Comparison of ENCODE assay signal across 8 cellular contexts in the genomic region with DNA sequence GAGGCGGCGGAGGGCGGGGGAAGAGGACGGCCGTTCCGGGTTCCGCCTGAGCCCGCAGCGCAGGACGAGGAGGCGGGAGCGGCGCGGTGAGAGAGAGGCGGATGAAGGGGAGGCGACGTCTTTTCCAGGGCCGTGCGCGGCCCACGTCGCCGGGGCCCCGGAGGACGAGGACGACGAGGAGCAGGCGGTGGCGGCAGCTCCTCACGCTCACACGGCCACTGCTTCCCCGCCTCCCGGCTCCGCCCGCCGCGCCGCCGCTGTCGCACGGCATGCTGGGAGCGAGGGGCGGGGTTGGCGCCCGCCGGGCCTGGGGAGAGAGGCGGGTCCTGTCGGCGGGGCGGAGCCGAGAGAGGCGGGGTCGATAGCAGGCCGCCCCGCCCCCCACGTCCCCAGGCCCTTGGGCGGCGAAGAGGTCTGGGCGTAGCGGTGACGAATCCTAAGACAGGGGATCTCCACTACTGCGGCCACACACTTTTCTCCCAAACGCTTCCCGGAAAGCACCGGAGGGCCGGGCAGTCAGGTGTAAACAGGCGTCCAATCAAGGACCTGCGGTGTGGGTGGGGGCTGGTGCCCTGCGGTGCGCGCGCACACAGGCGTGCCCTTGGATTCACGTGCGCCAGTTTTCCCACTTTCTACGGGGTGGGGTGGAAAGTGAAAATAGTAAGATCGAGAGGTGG. TPM values are rescaled to one million over a fixed set of nuclear protein-coding genes. Genes with fewer than 3 reads are reported as not detected.
A peak's percentile ranks its signal among the peaks of the same experiment; 100 is the strongest.
DNase-seq lines count a peak whose midpoint lies in the region; ATAC-seq and TF ChIP-seq lines count a peak whose summit lies in the region.
"Not testable (repeated sequence)": the region's sequence is repeated elsewhere in the genome, so short reads cannot be mapped to it uniquely, and the experiment has no call there.

Gene SMG1, minus strand, starts transcription at position 220 of the 677 bp plus-strand sequence. CDS start 367 bp downstream, outside the sequence.

- H3K36me3 ChIP-seq in IMR-90 (ENCODE audit: control insufficient read depth, insufficient read depth, low read length), result not testable (repeated sequence)
- peaks cover 16% of the 10 kb centered on the region for H3K36me3 ChIP-seq in OCI-LY7 (ENCODE audit: insufficient read depth, low read length)

- peak within 1 kb of the TSS; percentile 88 for H4K91ac ChIP-seq in IMR-90 (ENCODE audit: insufficient read depth, low read depth, low read length)

- WGBS in IMR-90 (ENCODE audit: extremely low coverage in 2 of 2, insufficient read length in 1 of 2), 2 experiments, result 0% methylated on average over 24 of the region's 77 CpGs; no CpG with 5 or more reads in 1 of the 2 experiments

- ATAC-seq in GM21529 (IDR thresholded peaks at IDR 0.05; ENCODE audit: unreplicated experiment) (peak; percentile 83), IMR-90 (ENCODE audit: low read depth) (peak; percentile 95)

- DNase-seq in DMS114 treated with DMSO at 0.1 percent for 48 hours (lab: John Stamatoyannopoulos, UW; ENCODE audit: unreplicated experiment), result peak; percentile 82
- DNase-seq in IMR-90, result peak; percentile 93
- DNase-seq in OCI-LY7 (ENCODE audit: low spot score), result peak; percentile 91
- DNase-seq in activated T-cell treated with anti-CD3 and anti-CD28 coated beads for 24 hours (ENCODE audit: low read depth), result peak; percentile 92
- DNase-seq in epidermal melanocyte (ENCODE audit: insufficient read length, low spot score), result peak; percentile 70
- peak; percentile 64 for DNase-seq in middle frontal gyrus (ENCODE audit: extremely low spot score, low spot score)
- peak; percentile 85 to 87 for DNase-seq in stimulated activated CD8-positive, alpha-beta memory T cell treated with anti-CD3 and anti-CD28 coated beads, Interleukin-2, amount 100 ng/mL, for 1 hour (ENCODE audit: low read depth in 2 of 2)

- H3K27me3 ChIP-seq in IMR-90 (ENCODE audit: control insufficient read depth, insufficient read depth, low read length), result not testable (repeated sequence)

- H3K79me2 ChIP-seq in OCI-LY7 (ENCODE audit: insufficient read depth, low read depth, low read length), result peaks cover 43% of the 10 kb centered on the region

- peak within 1 kb of the TSS; percentile 39 for H2AK5ac ChIP-seq in IMR-90 (ENCODE audit: low read depth, low read length)

- TF ChIP-seq CTCF in IMR-90 (conservative IDR thresholded peaks at IDR 0.05; ENCODE audit: low read depth, low read length); OCI-LY7 (conservative IDR thresholded peaks at IDR 0.05; ENCODE audit: low read length): not testable (repeated sequence)

- peak within 1 kb of the TSS; percentile 96 to 99 for H4K8ac ChIP-seq in IMR-90 (ENCODE audit: low read depth in 2 of 2, low read length in 2 of 2)

- peak within 1 kb of the TSS; percentile 76; the same call in 1 of the 2 replicates for H2BK120ac ChIP-seq in IMR-90 (ENCODE audit: low read depth, low read length)

- H3K9me1 ChIP-seq in IMR-90 (ENCODE audit: insufficient read depth, low read length), result not testable (repeated sequence)

- not testable (repeated sequence) for H3K9me3 ChIP-seq in IMR-90 (ENCODE audit: control insufficient read depth, insufficient read depth, low read length); OCI-LY7 (ENCODE audit: low read length)

- not testable (repeated sequence) for H3K4me1 ChIP-seq in IMR-90 (ENCODE audit: control insufficient read depth, insufficient read depth, low read length)
- peaks cover 38% of the 10 kb centered on the region for H3K4me1 ChIP-seq in OCI-LY7 (ENCODE audit: insufficient read depth, low read length, poor library complexity, severe bottlenecking)

- peak within 1 kb of the TSS; percentile 93 for H3K4me2 ChIP-seq in IMR-90 (ENCODE audit: low read depth, low read length)
- peak within 1 kb of the TSS; percentile 85 for H3K4me2 ChIP-seq in OCI-LY7 (ENCODE audit: low read length)

- H4K20me1 ChIP-seq in IMR-90 (ENCODE audit: insufficient read depth, low read length) (peaks cover 15% of the 10 kb centered on the region), OCI-LY7 (ENCODE audit: insufficient read depth, low read length) (peaks cover 14% of the 10 kb centered on the region; the same call in 1 of the 2 replicates)

- H2AFZ ChIP-seq in IMR-90 (replicated peaks; ENCODE audit: low read length, poor library complexity), result peak within 1 kb of the TSS; percentile 91
- H2AFZ ChIP-seq in OCI-LY7 (ENCODE audit: low read length), result peak within 1 kb of the TSS; percentile 86

- peak; percentile 53; the same call in 1 of the 2 replicates for TF ChIP-seq POLR2A in IMR-90 (IDR thresholded peaks at IDR 0.05; ENCODE audit: low read depth, low read length)

- H3K9me2 ChIP-seq in OCI-LY7 (ENCODE audit: insufficient read depth, low read length), result not testable (repeated sequence)

- intact Hi-C loops in IMR-90 (cut with micrococcal nuclease), result not testable (repeated sequence)
- intact Hi-C loops in OCI-LY7 (cut with micrococcal nuclease; ENCODE audit: unreplicated experiment), result loop anchor here (1.0 to 10.0 kb wide), 3 partner anchors 29 to 1632 kb away; partner anchors contain the start of gene ARL6IP1

- not testable (repeated sequence) for H2BK20ac ChIP-seq in IMR-90 (ENCODE audit: low read depth, low read length)

- peak within 1 kb of the TSS; percentile 66 for H3K4ac ChIP-seq in IMR-90 (ENCODE audit: low read depth, low read length)

- H3K56ac ChIP-seq in IMR-90 (ENCODE audit: extremely low read depth, insufficient read depth, low read length), result peak within 1 kb of the TSS; percentile 22; the same call in 1 of the 2 replicates

- peak within 1 kb of the TSS; percentile 80 for H3K9ac ChIP-seq in IMR-90 (ENCODE audit: low read depth, low read length)

- H3K14ac ChIP-seq in IMR-90 (replicated peaks; ENCODE audit: low read depth, low read length), result peak within 1 kb of the TSS; percentile 74

- peak within 1 kb of the TSS; percentile 61 for H4K5ac ChIP-seq in IMR-90 (ENCODE audit: low read depth, low read length)

- peak within 1 kb of the TSS; percentile 82 for H3K23ac ChIP-seq in IMR-90 (ENCODE audit: low read depth, low read length)

- H2BK5ac ChIP-seq in IMR-90 (ENCODE audit: low read depth, low read length, poor library complexity, severe bottlenecking), result peak within 1 kb of the TSS; percentile 93

- POLR2A ChIA-PET in IMR-90 (lab: Charles Lee; ENCODE audit: unreplicated experiment); OCI-LY7 (lab: Charles Lee): not testable (repeated sequence)

- peak within 1 kb of the TSS; percentile 43 for H3K18ac ChIP-seq in IMR-90 (ENCODE audit: low read depth, low read length)

- peak within 1 kb of the TSS; percentile 21; the same call in 1 of the 3 replicates for H2BK15ac ChIP-seq in IMR-90 (ENCODE audit: low read depth, low read length)

- H3K4me3 ChIP-seq in IMR-90 (ENCODE audit: insufficient read depth, low read depth, low read length), result peak within 1 kb of the TSS; percentile 54
- peak within 1 kb of the TSS; percentile 95 for H3K4me3 ChIP-seq in OCI-LY7 (ENCODE audit: low read depth, low read length, poor library complexity, severe bottlenecking)

- CTCF ChIA-PET in IMR-90 (lab: Yijun Ruan, JAX); OCI-LY7 (lab: Charles Lee; ENCODE audit: unreplicated experiment): not testable (repeated sequence)

- dilution Hi-C loops in IMR-90 (cut with HindIII; ENCODE audit: low sequenced_read_pairs, unreplicated experiment), result not testable (repeated sequence)

- in situ Hi-C loops in IMR-90 (cut with MboI; ENCODE audit: low sequenced_read_pairs), result not testable (repeated sequence)

- TF ChIP-seq RAD21 in IMR-90 (IDR thresholded peaks at IDR 0.05; ENCODE audit: low read length), result not testable (repeated sequence)

- BruUV-seq in IMR-90 (replicated peaks; lab: Mats Ljungman, UMichigan); OCI-LY7 (replicated peaks; lab: Mats Ljungman, UMichigan): not testable (repeated sequence)

- H3K27ac ChIP-seq in IMR-90 (ENCODE audit: insufficient read depth, low read length) (peak within 1 kb of the TSS; percentile 95), OCI-LY7 (ENCODE audit: low read depth, low read length, poor library complexity, severe bottlenecking) (peak within 1 kb of the TSS; percentile 83)

- H3K79me1 ChIP-seq in IMR-90 (ENCODE audit: low read depth in 1 of 2, low read length in 2 of 2), result not testable (repeated sequence)

- H2AK9ac ChIP-seq in IMR-90 (replicated peaks; ENCODE audit: low read depth, low read length, poor library complexity), result not testable (repeated sequence)

TF ChIP-seq in IMR-90, 13 proteins besides CTCF, POLR2A, EP300 and RAD21:
- TF ChIP-seq USF2 (IDR thresholded peaks at IDR 0.05; ENCODE audit: low read depth, low read length) (peak; percentile 89), MXI1 (IDR thresholded peaks at IDR 0.05; ENCODE audit: borderline replicate concordance, low read depth, low read length) (0 out of 2 replicates have a peak, but pooled peaks have one; percentile 33), FOS (IDR thresholded peaks at IDR 0.05; ENCODE audit: low read depth, low read length) (0 out of 2 replicates have a peak, but pooled peaks have one; percentile 1), BHLHE40 (IDR thresholded peaks at IDR 0.05; ENCODE audit: low read depth, low read length) (peak; percentile 94), MAZ (IDR thresholded peaks at IDR 0.05; ENCODE audit: borderline replicate concordance, low read depth, low read length) (peak; percentile 39; the same call in 1 of the 2 replicates)

RNA-seq across cellular contexts. Expression of gene SMG1, which starts in this region (rescaled TPM):
- total RNA-seq in IMR-90 (2012; rRNA removed), result 53.8 and 55.8 TPM in 2 replicates
- 11.1 and 13.4 TPM in 2 replicates for polyA plus RNA-seq in IMR-90 (2012; rRNA removed)
- polyA plus RNA-seq in IMR-90 (2012; cell fraction: cytosol; rRNA removed), result 2.4 and 3.5 TPM in 2 replicates
- polyA plus RNA-seq in IMR-90 (2012; cell fraction: nucleus; rRNA removed; ENCODE audit: low replicate concordance), result 5.5 and 29.9 TPM in 2 replicates
- 87.5 and 106 TPM in 2 replicates for total RNA-seq in OCI-LY7 (2014; rRNA removed; shearing (Covaris generic))
- total RNA-seq in OCI-LY7 (2022), result 199 and 208 TPM in 2 replicates

Comparison
In these comparisons a context has a peak if more than half of its experiments do, and no peak if none do; other contexts are left out.
1. Peak in every context shown above with its lines: DNase-seq, ATAC-seq, H3K4me3 ChIP-seq and H3K27ac ChIP-seq.